In genomic region chr22:37210041-37210803, GRCh38 we compare ENCODE assay signal across 2 cellular contexts.
TF ChIP-seq lines count a peak whose summit lies in the region.

No MANE protein-coding gene starts in this region.

TF ChIP-seq in SK-N-SH, 30 proteins besides CTCF, POLR2A, EP300 and RAD21:
- no peak for TF ChIP-seq POLR2AphosphoS5 (IDR thresholded peaks at IDR 0.05; ENCODE audit: low read depth, low read length)
- TF ChIP-seq, protein P1, sequence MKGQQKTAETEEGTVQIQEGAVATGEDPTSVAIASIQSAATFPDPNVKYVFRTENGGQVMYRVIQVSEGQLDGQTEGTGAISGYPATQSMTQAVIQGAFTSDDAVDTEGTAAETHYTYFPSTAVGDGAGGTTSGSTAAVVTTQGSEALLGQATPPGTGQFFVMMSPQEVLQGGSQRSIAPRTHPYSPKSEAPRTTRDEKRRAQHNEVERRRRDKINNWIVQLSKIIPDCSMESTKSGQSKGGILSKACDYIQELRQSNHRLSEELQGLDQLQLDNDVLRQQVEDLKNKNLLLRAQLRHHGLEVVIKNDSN (IDR thresholded peaks at IDR 0.05; ENCODE audit: borderline replicate concordance, low read depth): no peak
- TF ChIP-seq RFX5 (IDR thresholded peaks at IDR 0.05; ENCODE audit: low read length): no peak
- TF ChIP-seq, protein P2, sequence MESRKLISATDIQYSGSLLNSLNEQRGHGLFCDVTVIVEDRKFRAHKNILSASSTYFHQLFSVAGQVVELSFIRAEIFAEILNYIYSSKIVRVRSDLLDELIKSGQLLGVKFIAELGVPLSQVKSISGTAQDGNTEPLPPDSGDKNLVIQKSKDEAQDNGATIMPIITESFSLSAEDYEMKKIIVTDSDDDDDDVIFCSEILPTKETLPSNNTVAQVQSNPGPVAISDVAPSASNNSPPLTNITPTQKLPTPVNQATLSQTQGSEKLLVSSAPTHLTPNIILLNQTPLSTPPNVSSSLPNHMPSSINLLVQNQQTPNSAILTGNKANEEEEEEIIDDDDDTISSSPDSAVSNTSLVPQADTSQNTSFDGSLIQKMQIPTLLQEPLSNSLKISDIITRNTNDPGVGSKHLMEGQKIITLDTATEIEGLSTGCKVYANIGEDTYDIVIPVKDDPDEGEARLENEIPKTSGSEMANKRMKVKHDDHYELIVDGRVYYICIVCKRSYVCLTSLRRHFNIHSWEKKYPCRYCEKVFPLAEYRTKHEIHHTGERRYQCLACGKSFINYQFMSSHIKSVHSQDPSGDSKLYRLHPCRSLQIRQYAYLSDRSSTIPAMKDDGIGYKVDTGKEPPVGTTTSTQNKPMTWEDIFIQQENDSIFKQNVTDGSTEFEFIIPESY (IDR thresholded peaks at IDR 0.05; ENCODE audit: borderline replicate concordance, low read depth): no peak
- no peak for TF ChIP-seq YY1 (IDR thresholded peaks at IDR 0.05; ENCODE audit: low read depth)
- TF ChIP-seq, protein P3, sequence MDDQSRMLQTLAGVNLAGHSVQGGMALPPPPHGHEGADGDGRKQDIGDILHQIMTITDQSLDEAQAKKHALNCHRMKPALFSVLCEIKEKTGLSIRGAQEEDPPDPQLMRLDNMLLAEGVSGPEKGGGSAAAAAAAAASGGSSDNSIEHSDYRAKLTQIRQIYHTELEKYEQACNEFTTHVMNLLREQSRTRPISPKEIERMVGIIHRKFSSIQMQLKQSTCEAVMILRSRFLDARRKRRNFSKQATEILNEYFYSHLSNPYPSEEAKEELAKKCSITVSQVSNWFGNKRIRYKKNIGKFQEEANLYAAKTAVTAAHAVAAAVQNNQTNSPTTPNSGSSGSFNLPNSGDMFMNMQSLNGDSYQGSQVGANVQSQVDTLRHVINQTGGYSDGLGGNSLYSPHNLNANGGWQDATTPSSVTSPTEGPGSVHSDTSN (IDR thresholded peaks at IDR 0.05): no peak
- no peak for TF ChIP-seq FOXJ3 (CRISPR knock-in tag; IDR thresholded peaks at IDR 0.05)
- TF ChIP-seq CHD2 (IDR thresholded peaks at IDR 0.05; ENCODE audit: low read length, partially characterized antibody): no peak
- no peak for TF ChIP-seq SMC3 (IDR thresholded peaks at IDR 0.05; ENCODE audit: low read depth, low read length)
- no peak for TF ChIP-seq ELF1 (IDR thresholded peaks at IDR 0.05)

TF ChIP-seq in SK-N-SH treated with all-trans-retinoic acid at 6 μM for 48 hours, 23 proteins besides CTCF, POLR2A, EP300 and RAD21:
- TF ChIP-seq TCF4 (CRISPR knock-in tag; IDR thresholded peaks at IDR 0.05; ENCODE audit: borderline replicate concordance) (no peak), ZNF70 (CRISPR knock-in tag; IDR thresholded peaks at IDR 0.05) (no peak), ISL1 (CRISPR knock-in tag; IDR thresholded peaks at IDR 0.05) (no peak), ARNTL (CRISPR knock-in tag; IDR thresholded peaks at IDR 0.05; ENCODE audit: borderline replicate concordance, low read depth) (no peak)
TF ChIP-seq in SK-N-SH treated with all-trans-retinoic acid at 6 μM for 48 hours: peak in this region for 0.
